ENCODE assay signal across 7 cellular contexts in genomic region chr1:183024352-183025337, GRCh38. TPM values are rescaled to one million over a fixed set of nuclear protein-coding genes. Genes with fewer than 3 reads are reported as not detected.
DNase-seq lines count a peak whose midpoint lies in the region; FAIRE-seq and TF ChIP-seq lines count a peak whose summit lies in the region.

No MANE protein-coding gene starts in this region.

- TF ChIP-seq CTCF in H1 (IDR thresholded peaks at IDR 0.05; ENCODE audit: control extremely low read depth in 1 of 3, insufficient read depth in 1 of 3, low read depth in 1 of 3, low read length in 3 of 3) = no peak

- H3K4me1 ChIP-seq in NT2/D1 (ENCODE audit: insufficient read depth, insufficient read length) = peaks cover 10% of the 10 kb centered on the region
- H3K4me1 ChIP-seq in H1 (replicated peaks in 1 of 4; ENCODE audit: control insufficient read depth in 3 of 4, insufficient read depth in 4 of 4, low read length in 3 of 4) = peaks cover 0 to 8% (median 4%) of the 10 kb centered on the region in 4 experiments; a peak in 5 of 7 replicates
- H3K4me1 ChIP-seq in neuronal stem cell (ENCODE audit: control insufficient read depth in 2 of 2, insufficient read depth in 1 of 2, low read depth in 1 of 2, low read length in 2 of 2) = peaks cover 9 to 28% of the 10 kb centered on the region in 2 donors

- no peak overlapping the region for H2AFZ ChIP-seq in H1 (ENCODE audit: low read length)
- peak overlapping the region; percentile 84 for H2AFZ ChIP-seq in neuronal stem cell (ENCODE audit: low read length)

- H3K14ac ChIP-seq in H1 (ENCODE audit: insufficient read length) = no peak overlapping the region
- H3K14ac ChIP-seq in neuronal stem cell (ENCODE audit: low read length) = no peak overlapping the region

- H2BK120ac ChIP-seq in H1 (replicated peaks; ENCODE audit: low read depth, low read length) (no peak overlapping the region), neuronal stem cell (ENCODE audit: low read depth, low read length) (no peak overlapping the region)

- H4K8ac ChIP-seq in H1 (ENCODE audit: extremely low read depth, insufficient read depth, low read length) (no peak overlapping the region), neuronal stem cell (ENCODE audit: low read depth, low read length) (no peak overlapping the region)

- DNase-seq in GM18507 (ENCODE audit: extremely low spot score, insufficient read length, low read depth) (no peak), NT2/D1 (ENCODE audit: low read depth, low spot score) (peak; percentile 20), H1 (ENCODE audit: low read depth in 1 of 2, low spot score in 2 of 2) (no peak), neuronal stem cell (ENCODE audit: low spot score) (peak; percentile 14), mesenteric fat pad (ENCODE audit: low spot score) (no peak), ecto neural progenitor cell (ENCODE audit: low spot score) (no peak)
- DNase-seq in activated CD4-positive, alpha-beta T cell treated with anti-CD3 and anti-CD28 coated beads, Interleukin-2, amount 50 U/mL, for 4 hours = no peak

- H2BK12ac ChIP-seq in H1 (ENCODE audit: low read depth, low read length) (no peak overlapping the region), neuronal stem cell (ENCODE audit: low read length) (no peak overlapping the region)

- H3K9me3 ChIP-seq in NT2/D1 (ENCODE audit: insufficient read depth, low read length) (no peaks in the 10 kb centered on the region), H1 (ENCODE audit: insufficient read depth in 2 of 2, low read depth in 1 of 2, low read length in 1 of 2) (no peaks in the 10 kb centered on the region), neuronal stem cell (replicated peaks in 1 of 2; ENCODE audit: control insufficient read depth in 2 of 2, insufficient read depth in 1 of 2, low read depth in 1 of 2, low read length in 2 of 2) (no peaks in the 10 kb centered on the region)

- H2AK5ac ChIP-seq in H1 (ENCODE audit: low read depth, low read length) = no peak overlapping the region
- H2AK5ac ChIP-seq in neuronal stem cell (ENCODE audit: low read depth, low read length) = no peak overlapping the region

- no peak for TF ChIP-seq RAD21 in H1 (IDR thresholded peaks at IDR 0.05 in 1 of 2, conservative IDR thresholded peaks at IDR 0.05 in 1 of 2; ENCODE audit: low read depth in 2 of 2, low read length in 2 of 2)

- H3K18ac ChIP-seq in H1 (ENCODE audit: extremely low read depth, low read length) (no peak overlapping the region), neuronal stem cell (ENCODE audit: low read length) (no peak overlapping the region)

- no peak for TF ChIP-seq POLR2A in H1 (IDR thresholded peaks at IDR 0.05; ENCODE audit: control extremely low read depth in 1 of 2, low read depth in 2 of 2, low read length in 2 of 2)

- peaks cover 3% of the 10 kb centered on the region; the same call in 1 of the 2 replicates for H3K23me2 ChIP-seq in H1 (ENCODE audit: low read depth, low read length)

- H3K79me2 ChIP-seq in H1 (ENCODE audit: control insufficient read depth in 1 of 2, insufficient read depth in 2 of 2, low read length in 2 of 2) = peaks cover 0 to 47% of the 10 kb centered on the region in 2 experiments; a peak in 2 of 4 replicates

- H2BK5ac ChIP-seq in H1 (ENCODE audit: low read depth, low read length) (no peak overlapping the region), neuronal stem cell (ENCODE audit: low read length) (no peak overlapping the region)

- H3K27me3 ChIP-seq in NT2/D1 (ENCODE audit: insufficient read depth, insufficient read length) (no peaks in the 10 kb centered on the region), H1 (replicated peaks in 1 of 4; ENCODE audit: control insufficient read depth in 3 of 4, extremely low read depth in 1 of 4, insufficient read depth in 3 of 4, low read length in 3 of 4) (no peaks in the 10 kb centered on the region), neuronal stem cell (ENCODE audit: control insufficient read depth in 3 of 3, insufficient read depth in 3 of 3, low read depth in 1 of 3, low read length in 3 of 3) (no peaks in the 10 kb centered on the region)

- CTCF ChIA-PET in H1 (lab: Charles Lee; ENCODE audit: partially characterized antibody) = interaction anchor here (0.6 to 1.8 kb wide), 6 partner anchors 57 to 114 kb away, joined by 3 to 7 read pairs (median 3); no protein-coding TSS in a partner anchor

- POLR2A ChIA-PET in H1 (lab: Charles Lee; ENCODE audit: partially characterized antibody) = interaction anchor here (0.7 to 1.5 kb wide), 3 partner anchors 21 to 47 kb away, joined by 3 to 5 read pairs (median 3); no protein-coding TSS in a partner anchor

- H3K4ac ChIP-seq in H1 (replicated peaks; ENCODE audit: insufficient read length, low read depth, low read length) (no peak overlapping the region), neuronal stem cell (ENCODE audit: low read length) (no peak overlapping the region)

- 17% methylated on average over 14 of the region's 14 CpGs; no CpG with 5 or more reads in 1 of the 2 experiments for WGBS in H1 (ENCODE audit: extremely low coverage in 1 of 2, insufficient coverage in 1 of 2, insufficient read length in 1 of 2, insufficient replicate concordance in 2 of 2, low coverage in 1 of 2, low lambda C conversion rate in 2 of 2, missing lambda C conversion rate in 1 of 2), 2 experiments
- WGBS in neuronal stem cell (ENCODE audit: extremely low coverage in 2 of 2, insufficient read length in 2 of 2, insufficient replicate concordance in 1 of 2), 2 donors = no CpG with 5 or more reads among the region's 14 CpGs

- peak overlapping the region; percentile 72 to 95 for H3K4me2 ChIP-seq in H1 (ENCODE audit: insufficient read depth in 1 of 2, low read depth in 2 of 2, low read length in 2 of 2)
- H3K4me2 ChIP-seq in neuronal stem cell (ENCODE audit: insufficient read depth, low read length, poor library complexity, severe bottlenecking) = peak overlapping the region; percentile 95

- H3K79me1 ChIP-seq in H1 (ENCODE audit: low read depth, low read length) (no peaks in the 10 kb centered on the region; the same call in 1 of the 2 replicates), neuronal stem cell (ENCODE audit: low read depth, low read length) (no peaks in the 10 kb centered on the region)

- no peak overlapping the region for H3K56ac ChIP-seq in H1 (replicated peaks; ENCODE audit: insufficient read length, low read depth, low read length)

- peaks cover 30% of the 10 kb centered on the region for H3K36me3 ChIP-seq in NT2/D1 (ENCODE audit: insufficient read depth, insufficient read length, low read length)
- H3K36me3 ChIP-seq in H1 (ENCODE audit: control insufficient read depth in 2 of 4, insufficient read depth in 4 of 4, low read length in 3 of 4) = no peaks in the 10 kb centered on the region; a peak in 1 of 8 replicates
- H3K36me3 ChIP-seq in neuronal stem cell (replicated peaks in 1 of 2; ENCODE audit: control insufficient read depth in 2 of 2, insufficient read depth in 2 of 2, low read length in 2 of 2) = peaks cover 0 to 23% of the 10 kb centered on the region in 2 donors

- no peak overlapping the region for H4K5ac ChIP-seq in H1 (ENCODE audit: insufficient read length, low read depth, low read length)

- H3K23ac ChIP-seq in H1 (ENCODE audit: insufficient read length) = no peak overlapping the region
- no peak overlapping the region for H3K23ac ChIP-seq in neuronal stem cell (ENCODE audit: low read depth, low read length, poor library complexity)

- no peak for TF ChIP-seq EP300 in H1 (IDR thresholded peaks at IDR 0.05; ENCODE audit: borderline replicate concordance in 1 of 2, low read depth in 2 of 2, low read length in 2 of 2)

- H4K91ac ChIP-seq in H1 (replicated peaks; ENCODE audit: insufficient read length, low read length) (no peak overlapping the region), neuronal stem cell (ENCODE audit: low read depth, low read length, poor library complexity) (no peak overlapping the region)

- no peak overlapping the region for H2BK20ac ChIP-seq in H1 (ENCODE audit: low read length)

- H4K20me1 ChIP-seq in H1 (replicated peaks in 1 of 2; ENCODE audit: control insufficient read depth in 1 of 2, insufficient read depth in 2 of 2, low read length in 2 of 2) = peaks cover 6 to 8% of the 10 kb centered on the region in 2 experiments

- H3K9ac ChIP-seq in NT2/D1 (ENCODE audit: insufficient read length, low read depth) (peak overlapping the region; percentile 95), H1 (replicated peaks in 1 of 4; ENCODE audit: extremely low read depth in 1 of 4, low read depth in 3 of 4, low read length in 3 of 4) (no peak overlapping the region), neuronal stem cell (ENCODE audit: low read depth, low read length, poor library complexity) (peak overlapping the region; percentile 97)

- H3K27ac ChIP-seq in H1 (ENCODE audit: low read depth, low read length) (no peak overlapping the region), neuronal stem cell (replicated peaks; ENCODE audit: low read length) (no peak overlapping the region)

- H3K4me3 ChIP-seq in NT2/D1 (ENCODE audit: insufficient read length, low read depth) (peak overlapping the region; percentile 97), H1 (ENCODE audit: extremely low read depth in 1 of 4, insufficient read depth in 2 of 4, low read depth in 3 of 4, low read length in 4 of 4) (peak overlapping the region; percentile 75 to 79 (median 79)), neuronal stem cell (ENCODE audit: low read length in 2 of 2) (peak overlapping the region; percentile 91 to 96)

- H2BK15ac ChIP-seq in H1 (ENCODE audit: low read length) (no peak overlapping the region), neuronal stem cell (ENCODE audit: low read length) (no peak overlapping the region)

- FAIRE-seq in GM18507 (lab: Jason Lieb, UNC) (peak; percentile 57), H1 (lab: Jason Lieb, UNC) (no peak)

TF ChIP-seq in H1, 55 proteins besides CTCF, POLR2A, EP300 and RAD21:
- TF ChIP-seq ZNF274 (IDR thresholded peaks at IDR 0.05; ENCODE audit: borderline replicate concordance, extremely low read depth, low read length) (no peak), CBX8 (IDR thresholded peaks at IDR 0.05; ENCODE audit: borderline replicate concordance, low read depth, low read length) (no peak), EZH2 (IDR thresholded peaks at IDR 0.05; ENCODE audit: low read depth, low read length, severe bottlenecking) (peak; percentile 8), ASH2L (IDR thresholded peaks at IDR 0.05; ENCODE audit: low read length) (peak; percentile 2), TAF1 (IDR thresholded peaks at IDR 0.05; ENCODE audit: low read depth, low read length) (no peak)
TF ChIP-seq in H1: peak in this region for 2.

RNA-seq across cellular contexts. Expression of gene LAMC1, which starts 1.4 kb away (rescaled TPM):
- 90.3 and 92.1 TPM in 2 replicates for total RNA-seq in H1 (2021; fragmentation: NEBNext Ultra II Directional; extraction: Animal tissue kit (Norgen Biotek cat#: 25700))
- polyA plus RNA-seq in H1 (2011; rRNA removed) = 29.8 and 47.6 TPM in 2 replicates
- 40.2 TPM for polyA plus RNA-seq in H1 (2011; cell fraction: cytosol; rRNA removed)
- 55.4 TPM for polyA plus RNA-seq in H1 (2011; cell fraction: nucleus; rRNA removed)
- polyA plus RNA-seq in H1 (2012, experiment 1 of 2) = 62.4 to 75.8 TPM (median 68.8 TPM) in 4 replicates
- polyA plus RNA-seq in H1 (2012, experiment 2 of 2) = 5.7 TPM
- 140 TPM for polyA plus RNA-seq in H1 (2013, experiment 1 of 2)
- polyA plus RNA-seq in H1 (2013, experiment 2 of 2) = 113 TPM
- polyA minus RNA-seq in H1 (2011; rRNA and poly(A)+ RNA removed) = 97.2 and 158 TPM in 2 replicates
- 57.5 TPM for polyA minus RNA-seq in H1 (2011; cell fraction: cytosol; rRNA and poly(A)+ RNA removed)
- 63.5 TPM for polyA minus RNA-seq in H1 (2011; cell fraction: nucleus; rRNA and poly(A)+ RNA removed)
- 51.9 TPM for polyA plus RNA-seq in neuronal stem cell (2013, experiment 1 of 2)
- polyA plus RNA-seq in neuronal stem cell (2013, experiment 2 of 2) = 48.3 TPM
- 370 TPM for total RNA-seq in mesenteric fat pad

Comparison
In these comparisons a context has a peak if more than half of its experiments do, and no peak if none do; other contexts are left out.
1. DNase-seq: peak in NT2/D1 (single experiment) and neuronal stem cell (single experiment); none in GM18507 (single experiment), H1 (0 of 2), mesenteric fat pad (single experiment), ecto neural progenitor cell (single experiment) and activated CD4-positive, alpha-beta T cell treated with anti-CD3 and anti-CD28 coated beads, Interleukin-2, amount 50 U/mL, for 4 hours (0 of 2).
2. H3K9ac ChIP-seq: peak in NT2/D1 (single experiment) and neuronal stem cell (single experiment); none in H1 (0 of 4).
3. Peak in every context shown above with its lines, with median percentiles within 50 percentile points of each other: H3K4me3 ChIP-seq.